10 cellular contexts compared by ENCODE assay signal in the genomic region with DNA sequence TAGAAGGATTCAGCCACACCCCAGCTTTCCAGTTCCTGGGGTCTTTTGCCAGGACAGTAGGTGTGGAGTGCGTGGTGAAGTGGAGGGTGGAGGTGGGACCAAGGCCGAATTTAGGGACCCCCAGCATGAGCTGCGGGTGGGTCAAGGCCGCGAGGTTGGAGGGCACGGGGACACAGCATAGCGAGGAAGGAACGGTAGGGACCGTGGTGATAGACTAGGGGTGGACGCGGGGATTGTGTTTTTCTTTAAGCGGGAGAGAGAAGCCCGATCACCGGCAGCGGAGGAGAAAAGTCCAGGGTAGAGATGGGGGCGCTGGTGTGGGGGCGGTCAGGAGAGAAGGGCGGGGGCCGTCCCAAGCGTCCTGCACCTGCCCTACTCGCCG. TPM values are rescaled to one million over a fixed set of nuclear protein-coding genes. Genes with fewer than 3 reads are reported as not detected.
A peak's percentile ranks its signal among the peaks of the same experiment; 100 is the strongest.
DNase-seq lines count a peak whose midpoint lies in the region; ATAC-seq and TF ChIP-seq lines count a peak whose summit lies in the region.
"Had no signal": no experiment of that assay in that cellular context is flagged by ENCODE, and none has a peak within 500 bp of the region (broad histone marks: within the 10 kb centered on the region; RNA-seq: fewer than 3 reads in every experiment).

No MANE protein-coding gene starts in this region.

- no peaks in the 10 kb centered on the region for H3K9me3 Mint-ChIP-seq in natural killer cell treated with Interleukin-12 subunit alpha and Interleukin-12 subunit beta and Interleukin-15 and Interleukin-18, amount 100 ng/mL, for 72 hours

- H3K27me3 ChIP-seq in HUES64 (ENCODE audit: insufficient read depth, low read length), result peaks cover 46% of the 10 kb centered on the region
- peaks cover 16% of the 10 kb centered on the region for H3K27me3 ChIP-seq in effector memory CD4-positive, alpha-beta T cell (replicated peaks; ENCODE audit: control insufficient read depth, insufficient read depth, low read length, poor library complexity, severe bottlenecking)

- CTCF ChIA-PET in AG04449 (lab: Yijun Ruan, JAX) (interaction anchor here (1.6 kb wide), 1 partner anchor 13 kb away, joined by 3 read pairs; no protein-coding TSS in a partner anchor), RWPE1 (lab: Yijun Ruan, JAX) (no interaction called here)

- WGBS in HUES64, result 6% methylated on average over 22 of the region's 22 CpGs

- peak overlapping the region; percentile 50 for H3K4me3 ChIP-seq in AG04449 (ENCODE audit: low read depth, low read length)
- peak overlapping the region; percentile 59 for H3K4me3 ChIP-seq in HUES64 (ENCODE audit: low read length)
- peak overlapping the region; percentile 42 for H3K4me3 ChIP-seq in effector memory CD4-positive, alpha-beta T cell (ENCODE audit: insufficient read depth, low read depth, low read length, poor library complexity, severe bottlenecking)

- no peak for ATAC-seq in natural killer cell treated with Interleukin-12 subunit alpha and Interleukin-12 subunit beta and Interleukin-15 and Interleukin-18, amount 100 ng/mL, for 72 hours
- no peak for ATAC-seq in GM19455 (IDR thresholded peaks at IDR 0.05; ENCODE audit: unreplicated experiment)

- no peaks in the 10 kb centered on the region for H3K36me3 Mint-ChIP-seq in natural killer cell treated with Interleukin-12 subunit alpha and Interleukin-12 subunit beta and Interleukin-15 and Interleukin-18, amount 100 ng/mL, for 72 hours

- peak overlapping the region; percentile 50; the same call in 1 of the 2 replicates for H3K9ac ChIP-seq in HUES64 (ENCODE audit: low read depth, low read length)

- peak overlapping the region; percentile 44 for H3K4me3 Mint-ChIP-seq in natural killer cell treated with Interleukin-12 subunit alpha and Interleukin-12 subunit beta and Interleukin-15 and Interleukin-18, amount 100 ng/mL, for 72 hours

- POLR2A ChIA-PET in AG04449 (lab: Yijun Ruan, JAX), result no interaction called here
- POLR2A ChIA-PET in RWPE1 (lab: Yijun Ruan, JAX; ENCODE audit: low non-redundant PET), result no interaction called here

- H3K4me1 ChIP-seq in HUES64 (ENCODE audit: insufficient read depth, low read length), result no peaks in the 10 kb centered on the region
- peaks cover 6% of the 10 kb centered on the region for H3K4me1 ChIP-seq in effector memory CD4-positive, alpha-beta T cell (ENCODE audit: control insufficient read depth, insufficient read depth, low read length, poor library complexity, severe bottlenecking)

- H3K27ac Mint-ChIP-seq in natural killer cell treated with Interleukin-12 subunit alpha and Interleukin-12 subunit beta and Interleukin-15 and Interleukin-18, amount 100 ng/mL, for 72 hours, result no peak overlapping the region

- no peak for TF ChIP-seq CTCF in AG04449 (IDR thresholded peaks at IDR 0.05; ENCODE audit: insufficient read depth, low read length, missing control alignments)
- no peak for TF ChIP-seq CTCF in RWPE1 (conservative IDR thresholded peaks at IDR 0.05; ENCODE audit: low read depth)

- H3K36me3 ChIP-seq in HUES64 (ENCODE audit: insufficient read depth, low read length), result no peaks in the 10 kb centered on the region
- H3K36me3 ChIP-seq in effector memory CD4-positive, alpha-beta T cell (ENCODE audit: control insufficient read depth, insufficient read depth, low read length), result no peaks in the 10 kb centered on the region

- peaks cover 23% of the 10 kb centered on the region for H3K9me3 ChIP-seq in HUES64 (ENCODE audit: insufficient read depth, low read depth, low read length)
- H3K9me3 ChIP-seq in effector memory CD4-positive, alpha-beta T cell (ENCODE audit: control insufficient read depth, low read length), result no peaks in the 10 kb centered on the region

- H3K27ac ChIP-seq in HUES64 (ENCODE audit: low read depth, low read length), result no peak overlapping the region
- no peak overlapping the region for H3K27ac ChIP-seq in effector memory CD4-positive, alpha-beta T cell (ENCODE audit: insufficient read depth, low read length, poor library complexity, severe bottlenecking)
- no peak overlapping the region for H3K27ac ChIP-seq in RWPE1

- peaks cover 0 to 5% of the 10 kb centered on the region in 2 donors for H3K4me1 Mint-ChIP-seq in natural killer cell treated with Interleukin-12 subunit alpha and Interleukin-12 subunit beta and Interleukin-15 and Interleukin-18, amount 100 ng/mL, for 72 hours (ENCODE audit: low read depth in 2 of 2)

- DNase-seq in AG04449 (ENCODE audit: low read depth, low spot score) (no peak), amniotic stem cell (lab: John Stamatoyannopoulos, UW) (no peak), occipital lobe (lab: John Stamatoyannopoulos, UW) (no peak), RWPE1 (ENCODE audit: low spot score) (no peak)
- DNase-seq in effector memory CD4-positive, alpha-beta T cell, result no peak
- DNase-seq in natural killer cell treated with Interleukin-12 subunit alpha and Interleukin-12 subunit beta and Interleukin-15 and Interleukin-18, amount 100 ng/mL, for 72 hours (ENCODE audit: low spot score), result no peak
- DNase-seq: DND-41 had no signal

- H3K27me3 Mint-ChIP-seq in natural killer cell treated with Interleukin-12 subunit alpha and Interleukin-12 subunit beta and Interleukin-15 and Interleukin-18, amount 100 ng/mL, for 72 hours, result peaks cover 46 to 52% of the 10 kb centered on the region in 2 donors

RNA-seq across cellular contexts. Expression of gene B4GALNT2, which starts 0.3 kb away (rescaled TPM):
- not detected for polyA plus RNA-seq in HUES64 (2013, experiment 1 of 2)
- not detected for polyA plus RNA-seq in HUES64 (2013, experiment 2 of 2)
- total RNA-seq in natural killer cell treated with Interleukin-12 subunit alpha and Interleukin-12 subunit beta and Interleukin-15 and Interleukin-18, amount 100 ng/mL, for 72 hours, result not detected
- total RNA-seq in occipital lobe, result not detected
- total RNA-seq: skeletal muscle tissue had no signal
